1 cellular context compared by ENCODE assay signal in genomic region chr15:69462493-69463181, GRCh38.
TF ChIP-seq lines count a peak whose summit lies in the region.

No MANE protein-coding gene starts in this region.

TF ChIP-seq in GM12878, 131 proteins besides CTCF, POLR2A, EP300 and RAD21 (continued from another document and continues in another):
- TF ChIP-seq, protein P1, sequence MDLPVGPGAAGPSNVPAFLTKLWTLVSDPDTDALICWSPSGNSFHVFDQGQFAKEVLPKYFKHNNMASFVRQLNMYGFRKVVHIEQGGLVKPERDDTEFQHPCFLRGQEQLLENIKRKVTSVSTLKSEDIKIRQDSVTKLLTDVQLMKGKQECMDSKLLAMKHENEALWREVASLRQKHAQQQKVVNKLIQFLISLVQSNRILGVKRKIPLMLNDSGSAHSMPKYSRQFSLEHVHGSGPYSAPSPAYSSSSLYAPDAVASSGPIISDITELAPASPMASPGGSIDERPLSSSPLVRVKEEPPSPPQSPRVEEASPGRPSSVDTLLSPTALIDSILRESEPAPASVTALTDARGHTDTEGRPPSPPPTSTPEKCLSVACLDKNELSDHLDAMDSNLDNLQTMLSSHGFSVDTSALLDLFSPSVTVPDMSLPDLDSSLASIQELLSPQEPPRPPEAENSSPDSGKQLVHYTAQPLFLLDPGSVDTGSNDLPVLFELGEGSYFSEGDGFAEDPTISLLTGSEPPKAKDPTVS (IDR thresholded peaks at IDR 0.05; ENCODE audit: low read depth, low read length): no peak
- TF ChIP-seq PRDM15 (CRISPR knock-in tag; IDR thresholded peaks at IDR 0.05) (no peak), RFX5 (IDR thresholded peaks at IDR 0.05; ENCODE audit: low read depth, low read length) (no peak), SREBF2 (IDR thresholded peaks at IDR 0.05; ENCODE audit: low read length) (no peak), RCOR1 (conservative IDR thresholded peaks at IDR 0.05; ENCODE audit: low read depth, low read length) (no peak), MTA3 (IDR thresholded peaks at IDR 0.05; ENCODE audit: borderline replicate concordance, low read length) (no peak), SIN3A (IDR thresholded peaks at IDR 0.05; ENCODE audit: low read depth, low read length) (no peak), NFYA (IDR thresholded peaks at IDR 0.05; ENCODE audit: borderline replicate concordance, low read depth, low read length) (no peak), MYB (IDR thresholded peaks at IDR 0.05; ENCODE audit: borderline replicate concordance, low read depth, low read length) (no peak), CBX5 (IDR thresholded peaks at IDR 0.05; ENCODE audit: low read depth) (no peak), ZNF384 (IDR thresholded peaks at IDR 0.05; ENCODE audit: borderline replicate concordance, low read depth, low read length) (no peak), SIX5 (IDR thresholded peaks at IDR 0.05; ENCODE audit: low read depth, low read length, severe bottlenecking) (no peak), CHD1 (IDR thresholded peaks at IDR 0.05; ENCODE audit: low read depth, low read length) (no peak), GATAD2B (conservative IDR thresholded peaks at IDR 0.05; ENCODE audit: low read depth) (no peak), LARP7 (IDR thresholded peaks at IDR 0.05) (no peak), RELA (IDR thresholded peaks at IDR 0.05; ENCODE audit: borderline replicate concordance, partially characterized antibody) (peak; percentile 26), RUNX3 (IDR thresholded peaks at IDR 0.05; ENCODE audit: low read length) (peak; percentile 60), ZNF592 (IDR thresholded peaks at IDR 0.05) (no peak), MEF2B (IDR thresholded peaks at IDR 0.05; ENCODE audit: partially characterized antibody, poor library complexity, severe bottlenecking) (no peak), BCL11A (IDR thresholded peaks at IDR 0.05; ENCODE audit: low read depth, low read length) (no peak), NR2C2 (IDR thresholded peaks at IDR 0.05; ENCODE audit: borderline replicate concordance, control insufficient read depth, insufficient read length, low read depth) (no peak), NKRF (conservative IDR thresholded peaks at IDR 0.05) (peak; percentile 46; the same call in 1 of the 2 replicates), EED (IDR thresholded peaks at IDR 0.05; ENCODE audit: low read depth) (no peak), NBN (IDR thresholded peaks at IDR 0.05) (peak; percentile 29; the same call in 1 of the 2 replicates), IRF5 (IDR thresholded peaks at IDR 0.05; ENCODE audit: borderline replicate concordance) (no peak), ATF3 (IDR thresholded peaks at IDR 0.05; ENCODE audit: borderline replicate concordance, extremely low read depth, low read depth, low read length) (no peak), BMI1 (IDR thresholded peaks at IDR 0.05; ENCODE audit: borderline replicate concordance) (no peak), CEBPB (IDR thresholded peaks at IDR 0.05; ENCODE audit: borderline replicate concordance in 1 of 2, low read depth in 2 of 2, low read length in 2 of 2) (no peak), E2F8 (IDR thresholded peaks at IDR 0.05; ENCODE audit: low read depth, partially characterized antibody) (no peak), TARDBP (IDR thresholded peaks at IDR 0.05; ENCODE audit: borderline replicate concordance) (no peak), YY1 (IDR thresholded peaks at IDR 0.05; ENCODE audit: low read depth, low read length) (0 out of 2 replicates have a peak, but pooled peaks have one; percentile 10), HDAC2 (IDR thresholded peaks at IDR 0.05) (no peak), BCLAF1 (IDR thresholded peaks at IDR 0.05) (no peak)
- TF ChIP-seq, protein P2, sequence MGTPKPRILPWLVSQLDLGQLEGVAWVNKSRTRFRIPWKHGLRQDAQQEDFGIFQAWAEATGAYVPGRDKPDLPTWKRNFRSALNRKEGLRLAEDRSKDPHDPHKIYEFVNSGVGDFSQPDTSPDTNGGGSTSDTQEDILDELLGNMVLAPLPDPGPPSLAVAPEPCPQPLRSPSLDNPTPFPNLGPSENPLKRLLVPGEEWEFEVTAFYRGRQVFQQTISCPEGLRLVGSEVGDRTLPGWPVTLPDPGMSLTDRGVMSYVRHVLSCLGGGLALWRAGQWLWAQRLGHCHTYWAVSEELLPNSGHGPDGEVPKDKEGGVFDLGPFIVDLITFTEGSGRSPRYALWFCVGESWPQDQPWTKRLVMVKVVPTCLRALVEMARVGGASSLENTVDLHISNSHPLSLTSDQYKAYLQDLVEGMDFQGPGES (IDR thresholded peaks at IDR 0.05): no peak
- TF ChIP-seq, protein P3, sequence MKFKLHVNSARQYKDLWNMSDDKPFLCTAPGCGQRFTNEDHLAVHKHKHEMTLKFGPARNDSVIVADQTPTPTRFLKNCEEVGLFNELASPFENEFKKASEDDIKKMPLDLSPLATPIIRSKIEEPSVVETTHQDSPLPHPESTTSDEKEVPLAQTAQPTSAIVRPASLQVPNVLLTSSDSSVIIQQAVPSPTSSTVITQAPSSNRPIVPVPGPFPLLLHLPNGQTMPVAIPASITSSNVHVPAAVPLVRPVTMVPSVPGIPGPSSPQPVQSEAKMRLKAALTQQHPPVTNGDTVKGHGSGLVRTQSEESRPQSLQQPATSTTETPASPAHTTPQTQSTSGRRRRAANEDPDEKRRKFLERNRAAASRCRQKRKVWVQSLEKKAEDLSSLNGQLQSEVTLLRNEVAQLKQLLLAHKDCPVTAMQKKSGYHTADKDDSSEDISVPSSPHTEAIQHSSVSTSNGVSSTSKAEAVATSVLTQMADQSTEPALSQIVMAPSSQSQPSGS (IDR thresholded peaks at IDR 0.05; ENCODE audit: low read length): no peak
